ENCODE assay signal across 12 cellular contexts in the genomic region with DNA sequence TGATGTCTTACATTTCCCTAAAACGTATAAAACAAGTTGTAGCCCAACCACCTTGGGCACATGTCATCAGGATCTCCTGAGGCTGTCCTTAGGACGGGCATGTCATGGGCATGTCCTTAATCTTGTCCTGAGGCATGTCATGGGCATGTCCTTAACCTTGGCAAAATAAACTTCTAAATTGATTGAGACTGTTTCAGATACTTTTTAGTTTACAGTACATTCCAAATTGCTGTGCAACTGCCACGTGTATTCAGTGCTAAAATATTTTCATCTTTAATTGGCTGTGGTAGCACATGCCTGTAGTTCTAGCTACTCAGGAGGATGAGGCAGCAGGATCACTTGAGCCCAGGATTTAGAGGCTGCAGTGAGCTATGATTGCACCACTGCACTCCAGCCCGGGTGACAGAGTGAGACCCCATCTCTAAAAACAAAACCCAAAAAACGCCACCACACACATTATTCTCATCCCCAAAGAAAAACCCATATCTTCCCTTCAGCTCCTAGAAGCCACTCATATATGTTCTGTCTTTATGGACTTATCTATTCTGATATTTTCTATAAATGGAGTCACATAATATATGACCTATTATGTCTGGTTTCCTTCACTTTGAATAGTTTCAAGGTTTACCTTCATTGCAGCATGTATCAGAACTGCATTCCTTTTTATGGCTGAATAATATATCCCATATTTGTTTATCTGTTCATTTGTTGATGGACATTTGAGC.
A peak's percentile ranks its signal among the peaks of the same experiment; 100 is the strongest.
DNase-seq lines count a peak whose midpoint lies in the region; ATAC-seq, FAIRE-seq and TF ChIP-seq lines count a peak whose summit lies in the region.
"Had no signal": no experiment of that assay in that cellular context is flagged by ENCODE, and none has a peak within 500 bp of the region (broad histone marks: within the 10 kb centered on the region; RNA-seq: fewer than 3 reads in every experiment).

No MANE protein-coding gene starts in this region.

- peaks cover 8% of the 10 kb centered on the region for H3K27me3 Mint-ChIP-seq in neural progenitor cell (ENCODE audit: insufficient read depth, low read depth)

- H3K4me1 ChIP-seq in keratinocyte (ENCODE audit: control insufficient read depth, extremely low read depth, insufficient read depth, low read length) (peaks cover 22% of the 10 kb centered on the region), neural progenitor cell (no peaks in the 10 kb centered on the region), gastrocnemius medialis (no peaks in the 10 kb centered on the region)

- no peaks in the 10 kb centered on the region for H3K36me3 ChIP-seq in keratinocyte (ENCODE audit: control insufficient read depth in 2 of 2, extremely low read depth in 1 of 2, insufficient read depth in 2 of 2, low read length in 2 of 2)
- peaks cover 3% of the 10 kb centered on the region for H3K36me3 ChIP-seq in neural progenitor cell
- no peaks in the 10 kb centered on the region for H3K36me3 ChIP-seq in gastrocnemius medialis
- H3K36me3 ChIP-seq: ovary had no signal

- FAIRE-seq in keratinocyte (lab: Jason Lieb, UNC), result peak; percentile 71

- no peak overlapping the region for H3K27ac Mint-ChIP-seq in neural progenitor cell

- H4K20me1 ChIP-seq in keratinocyte (ENCODE audit: control insufficient read depth, extremely low read depth, insufficient read depth, low read length), result no peaks in the 10 kb centered on the region
- no peaks in the 10 kb centered on the region for H4K20me1 ChIP-seq in neural progenitor cell (ENCODE audit: low read depth)

- H3K27me3 ChIP-seq in keratinocyte (ENCODE audit: control insufficient read depth, extremely low read depth, insufficient read depth, low read length) (no peaks in the 10 kb centered on the region), neural progenitor cell (no peaks in the 10 kb centered on the region), gastrocnemius medialis (no peaks in the 10 kb centered on the region)
- H3K27me3 ChIP-seq: ovary had no signal

- H3K4me3 ChIP-seq in HFF-Myc (replicated peaks; ENCODE audit: low read depth, low read length) (no peak overlapping the region), keratinocyte (ENCODE audit: control insufficient read depth in 2 of 3, extremely low read depth in 1 of 3, insufficient read depth in 2 of 3, low read depth in 1 of 3, low read length in 3 of 3) (no peak overlapping the region), neural progenitor cell (no peak overlapping the region), gastrocnemius medialis (no peak overlapping the region)
- H3K4me3 ChIP-seq: ovary had no signal

- TF ChIP-seq POLR2A in gastrocnemius medialis (IDR thresholded peaks at IDR 0.05), result no peak

- no peak overlapping the region for H3K4me3 Mint-ChIP-seq in neural progenitor cell
- H3K4me3 Mint-ChIP-seq: activated T-cell treated with anti-CD3 and anti-CD28 coated beads, Interleukin-2, amount 50 U/mL, for 4 hours had no signal

- H3K4me2 ChIP-seq in keratinocyte (ENCODE audit: control insufficient read depth, extremely low read depth, insufficient read depth, low read depth, low read length) (no peak overlapping the region), neural progenitor cell (no peak overlapping the region)

- in situ Hi-C loops in gastrocnemius medialis (cut with MboI; ENCODE audit: low sequenced_read_pairs in 4 of 4), result no loop called here

- H2AFZ ChIP-seq in keratinocyte (ENCODE audit: control insufficient read depth, low read length), result peak overlapping the region; percentile 75
- H2AFZ ChIP-seq in neural progenitor cell (replicated peaks), result no peak overlapping the region

- H3K79me2 ChIP-seq in keratinocyte (ENCODE audit: control insufficient read depth, insufficient read depth, low read length) (no peaks in the 10 kb centered on the region), neural progenitor cell (ENCODE audit: low read depth) (no peaks in the 10 kb centered on the region)

- no peaks in the 10 kb centered on the region for H3F3A ChIP-seq in neural progenitor cell (ENCODE audit: low read depth)

- dilution Hi-C loops in keratinocyte (cut with MboI; ENCODE audit: extremely low pct_ligation_motif_present, low sequenced_read_pairs), result no loop called here

- H3K9ac ChIP-seq in keratinocyte (ENCODE audit: control insufficient read depth, extremely low read depth, insufficient read depth, low read length) (no peak overlapping the region), neural progenitor cell (no peak overlapping the region)

- no peaks in the 10 kb centered on the region for H3K36me3 Mint-ChIP-seq in neural progenitor cell

- no peak for TF ChIP-seq CTCF in HFF-Myc (IDR thresholded peaks at IDR 0.05; ENCODE audit: low read depth, low read length, missing control alignments)
- no peak for TF ChIP-seq CTCF in keratinocyte (optimal IDR thresholded peaks at IDR 0.05 in 1 of 3, IDR thresholded peaks at IDR 0.05 in 1 of 3, conservative IDR thresholded peaks at IDR 0.05 in 1 of 3; ENCODE audit: extremely low read depth in 1 of 3, insufficient read depth in 2 of 3, low read length in 3 of 3)
- no peak for TF ChIP-seq CTCF in neural progenitor cell (IDR thresholded peaks at IDR 0.05)
- TF ChIP-seq CTCF in gastrocnemius medialis (IDR thresholded peaks at IDR 0.05 in 4 of 5, conservative IDR thresholded peaks at IDR 0.05 in 1 of 5), result no peak

- H3K9me1 ChIP-seq in keratinocyte (ENCODE audit: control insufficient read depth, extremely low read depth, insufficient read depth, low read length), result no peaks in the 10 kb centered on the region

- H3K9me3 Mint-ChIP-seq in neural progenitor cell, result peaks cover 23% of the 10 kb centered on the region

- intact Hi-C loops in gastrocnemius medialis (cut with DNase I; ENCODE audit: low total_unique reads), result no loop called here

- no peaks in the 10 kb centered on the region for H3K4me1 Mint-ChIP-seq in neural progenitor cell

- H3K27ac ChIP-seq in keratinocyte (ENCODE audit: control insufficient read depth, insufficient read depth, low read length) (peak overlapping the region; percentile 67), neural progenitor cell (no peak overlapping the region), gastrocnemius medialis (no peak overlapping the region)
- H3K27ac ChIP-seq: ovary had no signal

- DNase-seq in HFF-Myc (ENCODE audit: extremely low read depth, low read depth), result peak; percentile 3
- DNase-seq in keratinocyte (ENCODE audit: low read depth, low spot score), result no peak
- no peak for DNase-seq in DMS79 (lab: John Stamatoyannopoulos, UW)
- DNase-seq in neural progenitor cell (ENCODE audit: low spot score), result no peak
- no peak for DNase-seq in DMS153 treated with DMSO at 0.1 percent for 48 hours (lab: John Stamatoyannopoulos, UW; ENCODE audit: unreplicated experiment)
- DNase-seq in gastrocnemius medialis, result no peak
- DNase-seq: activated T-cell treated with anti-CD3 and anti-CD28 coated beads, Interleukin-2, amount 50 U/mL, for 4 hours; effector CD4-positive, alpha-beta T cell; islet precursor cell; ovary had no signal

- ATAC-seq in GM19043 (IDR thresholded peaks at IDR 0.05; ENCODE audit: low read depth, unreplicated experiment) (peak; percentile 44), HG03432 (IDR thresholded peaks at IDR 0.05; ENCODE audit: unreplicated experiment) (peak; percentile 50), gastrocnemius medialis (no peak)

- no peaks in the 10 kb centered on the region for H3K9me3 ChIP-seq in keratinocyte (ENCODE audit: control insufficient read depth, low read depth, low read length)
- H3K9me3 ChIP-seq in neural progenitor cell (ENCODE audit: low read depth), result no peaks in the 10 kb centered on the region
- no peaks in the 10 kb centered on the region for H3K9me3 ChIP-seq in gastrocnemius medialis
- H3K9me3 ChIP-seq: ovary had no signal

Comparison
In these comparisons a context has a peak if more than half of its experiments do, and no peak if none do; other contexts are left out.
1. ATAC-seq: peak in GM19043 (single experiment) and HG03432 (single experiment); none in gastrocnemius medialis (0 of 2).